32 cellular contexts compared by ENCODE assay signal in the genomic region with DNA sequence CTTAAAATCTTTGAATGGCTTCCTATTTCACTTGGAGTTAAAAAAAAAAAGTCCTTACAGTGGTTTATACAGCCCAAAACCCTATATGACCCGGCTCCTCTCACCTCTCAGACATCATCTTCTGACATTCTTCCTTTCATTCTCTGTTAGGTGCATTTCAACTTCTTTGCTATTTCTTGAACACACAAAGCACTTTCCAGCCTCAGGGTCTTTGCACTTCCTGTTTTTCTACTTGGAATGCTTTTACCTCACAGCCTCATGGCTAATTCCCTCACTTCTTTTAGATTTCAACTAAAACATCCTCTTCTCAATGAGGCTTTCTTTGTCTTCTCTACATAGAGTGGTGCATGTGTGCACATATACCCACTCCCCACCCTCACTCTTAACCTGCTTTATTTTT.
"Had no signal": no experiment of that assay in that cellular context is flagged by ENCODE, and none has a peak within 500 bp of the region (broad histone marks: within the 10 kb centered on the region; RNA-seq: fewer than 3 reads in every experiment).

No MANE protein-coding gene starts in this region.

- H3K27me3 Mint-ChIP-seq: activated B cell treated with CpG ODN at 0.5 μM for 24 hours; activated CD8-positive, alpha-beta T cell treated with anti-CD3 and anti-CD28 coated beads for 36 hours; activated T-helper 17 cell treated with anti-CD3 and anti-CD28 coated beads, Interleukin-2, amount 50 U/mL, for 72 hours had no signal

- H3K4me3 Mint-ChIP-seq: activated B cell treated with CpG ODN at 0.5 μM for 24 hours; activated CD8-positive, alpha-beta T cell treated with anti-CD3 and anti-CD28 coated beads for 36 hours; activated naive CD8-positive, alpha-beta T cell; activated T-cell treated with anti-CD3 and anti-CD28 coated beads, Interleukin-2, amount 50 U/mL, for 4 hours; activated T-helper 17 cell treated with anti-CD3 and anti-CD28 coated beads, Interleukin-2, amount 50 U/mL, for 72 hours; dendritic cell treated with granulocyte-macrophage colony-stimulating factor and Interleukin-4, amounts not matched to agents 40 ng/mL and 50 ng/mL, for 4 days; endodermal cell; T-helper 2 cell treated with Interferon-gamma antibody and Interleukin-4, amounts not matched to agents 5 μg/mL and 100 μg/mL, for 36 hours had no signal

- H3K27me3 ChIP-seq: body of pancreas, dorsolateral prefrontal cortex had no signal

- H3K4me3 ChIP-seq: body of pancreas, coronary artery, dorsolateral prefrontal cortex had no signal

- H3K36me3 ChIP-seq: WERI-Rb-1 had no signal

- ATAC-seq: activated CD4-positive, CD25-positive, alpha-beta regulatory T cell treated with anti-CD3 and anti-CD28 coated beads, Interleukin-2, amount 50 U/mL, for 24 hours; activated CD8-positive, alpha-beta T cell treated with anti-CD3 and anti-CD28 coated beads for 36 hours; activated T-cell treated with anti-CD3 and anti-CD28 coated beads, Interleukin-2, amount 50 U/mL, for 4 hours; activated T-helper 17 cell treated with anti-CD3 and anti-CD28 coated beads, Interleukin-2, amount 50 U/mL, for 72 hours; body of pancreas; esophagus mucosa had no signal

- H3K4me1 ChIP-seq: body of pancreas had no signal

- H3K4me1 Mint-ChIP-seq: activated B cell treated with CpG ODN at 0.5 μM for 24 hours had no signal

- H3K27ac ChIP-seq: body of pancreas, coronary artery, dorsolateral prefrontal cortex, WERI-Rb-1 had no signal

- H3K9me3 ChIP-seq: body of pancreas had no signal

- H3K27ac Mint-ChIP-seq: activated B cell treated with CpG ODN at 0.5 μM for 24 hours; activated CD8-positive, alpha-beta T cell treated with anti-CD3 and anti-CD28 coated beads for 36 hours; activated naive CD8-positive, alpha-beta T cell; activated T-helper 17 cell treated with anti-CD3 and anti-CD28 coated beads, Interleukin-2, amount 50 U/mL, for 72 hours; dendritic cell treated with granulocyte-macrophage colony-stimulating factor and Interleukin-4, amounts not matched to agents 40 ng/mL and 50 ng/mL, for 4 days; endodermal cell; T-helper 2 cell treated with Interferon-gamma antibody and Interleukin-4, amounts not matched to agents 5 μg/mL and 100 μg/mL, for 36 hours had no signal

- FAIRE-seq: frontal cortex had no signal

- DNase-seq: activated B cell treated with CpG ODN at 0.5 μM for 24 hours; activated CD4-positive, alpha-beta T cell treated with anti-CD3 and anti-CD28 coated beads for 48 hours; activated CD4-positive, alpha-beta T cell treated with anti-CD3 and anti-CD28 coated beads, Interleukin-2, amount 50 U/mL, for 1 hour; activated CD4-positive, alpha-beta T cell treated with anti-CD3 and anti-CD28 coated beads, Interleukin-2, amount 50 U/mL, for 48 hours; activated CD8-positive, alpha-beta memory T cell treated with anti-CD3 and anti-CD28 coated beads for 24 hours; activated CD8-positive, alpha-beta T cell treated with anti-CD3 and anti-CD28 coated beads for 36 hours; activated effector memory CD4-positive, alpha-beta T cell treated with Interleukin-2 at 50 U/mL for 16 hours; activated gamma-delta T cell treated with Interleukin-2 at 50 U/mL for 16 hours; activated naive CD4-positive, alpha-beta T cell treated with anti-CD3 and anti-CD28 coated beads, Interleukin-2, amount 50 U/mL, for 16 hours; activated naive CD4-positive, alpha-beta T cell treated with Interleukin-2 at 50 U/mL for 16 hours; activated T-cell treated with anti-CD3 and anti-CD28 coated beads, Interleukin-2, amount 50 U/mL, for 4 hours; amniotic stem cell; aorta; body of pancreas; caudate nucleus; cerebellar nuclear complex; dorsolateral prefrontal cortex; effector memory CD4-positive, alpha-beta T cell; endodermal cell; foreskin fibroblast; head of caudate nucleus; hippocampal formation; T1000; WERI-Rb-1 had no signal

- H3K36me3 Mint-ChIP-seq: activated naive CD8-positive, alpha-beta T cell had no signal
